22 cellular contexts compared by ENCODE assay signal in genomic region chr9:132555528-132555927, GRCh38. TPM values are rescaled to one million over a fixed set of nuclear protein-coding genes. Genes with fewer than 3 reads are reported as not detected.
"Had no signal": no experiment of that assay in that cellular context is flagged by ENCODE, and none has a peak within 500 bp of the region (broad histone marks: within the 10 kb centered on the region; RNA-seq: fewer than 3 reads in every experiment).

No MANE protein-coding gene starts in this region.

- FAIRE-seq: HepG2 had no signal

- H3K36me3 ChIP-seq: MG63 had no signal

- H3K4me3 ChIP-seq: MG63 had no signal

- H3K27ac ChIP-seq: RWPE1 had no signal

- ATAC-seq: HepG2, Panc1, PC-3 had no signal

- DNase-seq: IMR-90, Karpas-422, KG1, MG63, NCI-H1092, NCI-H1105 treated with DMSO at 0.1 percent for 48 hours, NCI-H1417 treated with DMSO at 0.1 percent for 48 hours, NCI-H146, NCI-H1694 treated with DMSO at 0.1 percent for 48 hours, NCI-H1930, NCI-H2081, NCI-H2107, NCI-H2227 treated with DMSO at 0.1 percent for 48 hours, NCI-H524, NCI-H69, NCI-H774, PC-3, SHP77, SK-N-SH had no signal

- H3K9ac ChIP-seq: SK-N-SH had no signal

- H3K9me3 ChIP-seq: MG63, SK-N-SH had no signal

- H3K4me2 ChIP-seq: SK-N-SH had no signal

RNA-seq across cellular contexts. Expression of gene BARHL1, which starts 26.9 kb away (rescaled TPM):
- polyA plus RNA-seq: HepG2, IMR-90, SK-N-SH had no signal
